22 cellular contexts compared by ENCODE assay signal in the genomic region with DNA sequence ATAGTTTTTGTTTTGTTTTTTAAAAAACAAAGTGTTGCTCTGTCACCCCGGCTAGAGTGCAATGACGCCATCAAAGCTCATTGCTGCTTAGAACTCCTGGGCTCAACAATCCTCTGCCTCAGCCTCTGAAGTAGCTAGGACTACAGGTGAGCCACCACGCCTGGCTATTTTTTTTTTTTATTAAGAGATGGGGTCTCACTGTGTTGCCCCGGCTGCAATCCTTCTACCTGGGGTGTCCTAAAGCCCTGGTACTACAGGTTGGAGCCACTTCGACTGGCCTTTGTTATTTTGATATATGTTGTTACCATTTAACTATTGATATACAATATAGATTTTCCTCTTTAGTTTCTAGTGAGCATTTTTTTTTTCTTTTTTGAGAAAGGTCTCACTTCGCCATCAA. TPM values are rescaled to one million over a fixed set of nuclear protein-coding genes. Genes with fewer than 3 reads are reported as not detected.
DNase-seq lines count a peak whose midpoint lies in the region; ATAC-seq and TF ChIP-seq lines count a peak whose summit lies in the region.
"Had no signal": no experiment of that assay in that cellular context is flagged by ENCODE, and none has a peak within 500 bp of the region (broad histone marks: within the 10 kb centered on the region; RNA-seq: fewer than 3 reads in every experiment).

No MANE protein-coding gene starts in this region.

- H3K4me2 ChIP-seq in Loucy (ENCODE audit: low read depth, low read length, poor library complexity, severe bottlenecking): peak overlapping the region; percentile 96

- H3K4me3 ChIP-seq in Loucy (ENCODE audit: low read length, poor library complexity, severe bottlenecking): peak overlapping the region; percentile 80
- no peak overlapping the region for H3K4me3 ChIP-seq in spleen
- H3K4me3 ChIP-seq: A549, gastroesophageal sphincter, GM23248, smooth muscle cell, testis had no signal

- H3K9me2 ChIP-seq in Loucy (replicated peaks; ENCODE audit: low read depth, low read length): no peaks in the 10 kb centered on the region

- no peak for TF ChIP-seq CTCF in Loucy (conservative IDR thresholded peaks at IDR 0.05; ENCODE audit: low read length)
- no peak for TF ChIP-seq CTCF in neural crest cell (conservative IDR thresholded peaks at IDR 0.05)
- no peak for TF ChIP-seq CTCF in spleen (IDR thresholded peaks at IDR 0.05 in 8 of 11, conservative IDR thresholded peaks at IDR 0.05 in 3 of 11)

- H4K20me1 ChIP-seq in Loucy (ENCODE audit: insufficient read depth, low read length, poor library complexity, severe bottlenecking): peaks cover 45% of the 10 kb centered on the region

- H3K27ac Mint-ChIP-seq in activated T-cell treated with anti-CD3 and anti-CD28 coated beads, Interleukin-2, amount 50 U/mL, for 72 hours: peak overlapping the region; percentile 90
- no peak overlapping the region for H3K27ac Mint-ChIP-seq in activated naive CD8-positive, alpha-beta T cell
- no peak overlapping the region for H3K27ac Mint-ChIP-seq in neural crest cell (ENCODE audit: unreplicated experiment)
- H3K27ac Mint-ChIP-seq: activated CD4-positive, alpha-beta memory T cell treated with anti-CD3 and anti-CD28 coated beads, Interleukin-2, amount 10 ng/mL, durations not matched to agents 7 days and 5 days had no signal

- H3K4me1 ChIP-seq in Loucy (ENCODE audit: insufficient read depth, low read length, poor library complexity, severe bottlenecking) (peaks cover 55% of the 10 kb centered on the region), spleen (peaks cover 10 to 48% (median 37%) of the 10 kb centered on the region in 6 donors)

- no peaks in the 10 kb centered on the region for H3K27me3 Mint-ChIP-seq in activated T-cell treated with anti-CD3 and anti-CD28 coated beads, Interleukin-2, amount 50 U/mL, for 72 hours (ENCODE audit: low read depth)
- no peaks in the 10 kb centered on the region for H3K27me3 Mint-ChIP-seq in activated naive CD8-positive, alpha-beta T cell
- H3K27me3 Mint-ChIP-seq in neural crest cell (ENCODE audit: low read depth): no peaks in the 10 kb centered on the region
- H3K27me3 Mint-ChIP-seq: activated CD4-positive, alpha-beta memory T cell treated with anti-CD3 and anti-CD28 coated beads, Interleukin-2, amount 10 ng/mL, durations not matched to agents 7 days and 5 days had no signal

- peaks cover 9 to 29% of the 10 kb centered on the region in 2 donors for H3K36me3 Mint-ChIP-seq in activated T-cell treated with anti-CD3 and anti-CD28 coated beads, Interleukin-2, amount 50 U/mL, for 72 hours (ENCODE audit: insufficient read depth in 2 of 2)
- H3K36me3 Mint-ChIP-seq in activated naive CD8-positive, alpha-beta T cell: peaks cover 21% of the 10 kb centered on the region
- peaks cover 21% of the 10 kb centered on the region for H3K36me3 Mint-ChIP-seq in neural crest cell (ENCODE audit: low read depth)

- H3K9me3 ChIP-seq in Loucy (ENCODE audit: insufficient read depth, low read depth, low read length): no peaks in the 10 kb centered on the region
- H3K9me3 ChIP-seq in spleen: no peaks in the 10 kb centered on the region
- H3K9me3 ChIP-seq: A549, gastroesophageal sphincter, testis had no signal

- intact Hi-C loops in spleen (cut with DNase I; ENCODE audit: low total_unique reads): no loop called here

- no peak for DNase-seq in activated T-cell treated with anti-CD3 and anti-CD28 coated beads, Interleukin-2, amount 50 U/mL, for 72 hours
- DNase-seq in activated T-cell treated with anti-CD3 and anti-CD28 coated beads for 4 hours (no peak), neural crest cell (ENCODE audit: low read depth, low spot score) (no peak), T-helper 1 cell (no peak), superior temporal gyrus (ENCODE audit: extremely low spot score) (no peak), spleen (no peak)
- DNase-seq: activated CD4-positive, alpha-beta memory T cell treated with anti-CD3 and anti-CD28 coated beads, Interleukin-2, amount 10 ng/mL, durations not matched to agents 7 days and 5 days; DMS153; effector CD4-positive, alpha-beta T cell; GM23248; NCI-H1105 treated with DMSO at 0.1 percent for 48 hours; NCI-H524; Right ventricle myocardium superior; testis had no signal

- no peaks in the 10 kb centered on the region for H3K27me3 ChIP-seq in Loucy (ENCODE audit: insufficient read depth, low read length, poor library complexity, severe bottlenecking)
- no peaks in the 10 kb centered on the region for H3K27me3 ChIP-seq in spleen (replicated peaks in 1 of 7)
- H3K27me3 ChIP-seq: gastroesophageal sphincter, testis had no signal

- no peak for ATAC-seq in activated T-cell treated with anti-CD3 and anti-CD28 coated beads, Interleukin-2, amount 50 U/mL, for 72 hours (replicated peaks in 1 of 2)
- ATAC-seq: A549, esophagus mucosa, gastroesophageal sphincter had no signal

- H3K9ac ChIP-seq in Loucy (ENCODE audit: low read depth, low read length, poor library complexity, severe bottlenecking): peak overlapping the region; percentile 94
- H3K9ac ChIP-seq: GM23248 had no signal

- H3K36me3 ChIP-seq in Loucy (ENCODE audit: insufficient read depth, low read length): peaks cover 26% of the 10 kb centered on the region; the same call in 1 of the 2 replicates
- H3K36me3 ChIP-seq in spleen: peaks cover 0 to 30% (median 25%) of the 10 kb centered on the region in 6 donors

- H3K9me3 Mint-ChIP-seq in activated T-cell treated with anti-CD3 and anti-CD28 coated beads, Interleukin-2, amount 50 U/mL, for 72 hours: no peaks in the 10 kb centered on the region
- no peaks in the 10 kb centered on the region for H3K9me3 Mint-ChIP-seq in activated naive CD8-positive, alpha-beta T cell (ENCODE audit: low read depth)
- H3K9me3 Mint-ChIP-seq in neural crest cell: peaks cover 3% of the 10 kb centered on the region

- peak overlapping the region in 3 of 8 donors; percentile 91 to 97 (median 96) for H3K27ac ChIP-seq in spleen
- H3K27ac ChIP-seq: A549, C4-2B, gastroesophageal sphincter, GM23248, testis, VCaP had no signal

- H3K4me3 Mint-ChIP-seq in activated T-cell treated with anti-CD3 and anti-CD28 coated beads, Interleukin-2, amount 50 U/mL, for 72 hours: peak overlapping the region; percentile 47 to 83
- H3K4me3 Mint-ChIP-seq in activated naive CD8-positive, alpha-beta T cell: peak overlapping the region; percentile 59
- H3K4me3 Mint-ChIP-seq in neural crest cell: peak overlapping the region; percentile 49

- no peak overlapping the region for H2AFZ ChIP-seq in Loucy (ENCODE audit: low read length)
- H2AFZ ChIP-seq: GM23248 had no signal

- H3F3A ChIP-seq in Loucy (ENCODE audit: low read depth): no peaks in the 10 kb centered on the region

- H3K4me1 Mint-ChIP-seq in activated T-cell treated with anti-CD3 and anti-CD28 coated beads, Interleukin-2, amount 50 U/mL, for 72 hours (ENCODE audit: low read depth): peaks cover 70% of the 10 kb centered on the region
- peaks cover 58% of the 10 kb centered on the region for H3K4me1 Mint-ChIP-seq in activated naive CD8-positive, alpha-beta T cell (ENCODE audit: low read depth)
- H3K4me1 Mint-ChIP-seq in neural crest cell: peaks cover 18% of the 10 kb centered on the region

- WGBS in spleen, 5 donors: 90 to 95% (median 92%) methylated on average over 6 of the region's 6 CpGs

- H3K79me2 ChIP-seq in Loucy (ENCODE audit: insufficient read depth, low read length): peaks cover 84% of the 10 kb centered on the region

- no peak for TF ChIP-seq POLR2A in spleen (IDR thresholded peaks at IDR 0.05)

RNA-seq across cellular contexts. Expression of gene NGLY1, which starts 2.6 kb away (rescaled TPM):
- 10 to 100 TPM; 65.9 to 67.3 TPM for total RNA-seq in activated T-cell treated with anti-CD3 and anti-CD28 coated beads, Interleukin-2, amount 50 U/mL, for 72 hours
- total RNA-seq in neural crest cell (29.9 and 32.2 TPM in 2 replicates), spleen (10 to 100 TPM; 49.7 to 68.1 (median 60.7) TPM)
- polyA plus RNA-seq in spleen: 10 to 100 TPM; 40.8 to 77.3 (median 47.2) TPM

RNA-seq across cellular contexts. Expression of gene OXSM, which starts 9.3 kb away (rescaled TPM):
- 10 to 100 TPM; 18.2 to 19.9 TPM for total RNA-seq in activated T-cell treated with anti-CD3 and anti-CD28 coated beads, Interleukin-2, amount 50 U/mL, for 72 hours
- total RNA-seq in neural crest cell (8.7 and 12.5 TPM in 2 replicates), spleen (10 to 100 TPM in 3 of 7 donors, 1 to 10 TPM in 4; 6.9 to 13.2 (median 9.4) TPM)
- 10 to 100 TPM; 12.9 to 18.7 (median 13.4) TPM for polyA plus RNA-seq in spleen
